ENCODE assay signal across 8 cellular contexts in the genomic region with DNA sequence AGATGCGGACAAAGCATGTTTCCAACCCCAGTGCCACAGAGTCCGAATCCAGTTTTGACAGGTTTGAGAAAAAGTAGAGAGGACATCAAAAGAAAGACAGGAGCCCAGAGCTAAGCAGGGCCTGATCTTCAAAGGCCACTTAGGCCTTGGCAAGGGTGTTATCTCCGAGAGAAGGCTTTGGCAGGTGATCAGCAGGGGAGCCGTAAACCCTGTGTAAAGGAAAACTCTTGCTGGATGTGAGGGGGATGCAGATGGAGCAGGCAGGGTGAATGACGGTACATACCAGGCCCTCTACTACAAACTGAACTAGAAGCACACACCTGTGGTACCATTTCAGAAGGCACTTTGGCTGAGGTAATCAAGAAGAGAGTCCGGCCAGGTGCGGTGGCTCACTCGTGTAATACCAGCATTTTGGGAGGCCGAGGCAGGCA. TPM values are rescaled to one million over a fixed set of nuclear protein-coding genes. Genes with fewer than 3 reads are reported as not detected.
DNase-seq lines count a peak whose midpoint lies in the region; ATAC-seq and TF ChIP-seq lines count a peak whose summit lies in the region.

No MANE protein-coding gene starts in this region.

- H3K4me3 ChIP-seq in BLaER1 = peak overlapping the region; percentile 95; the same call in 1 of the 2 replicates
- H3K4me3 ChIP-seq in mammary epithelial cell (replicated peaks in 1 of 3; ENCODE audit: insufficient read depth in 1 of 3, low read depth in 2 of 3, low read length in 3 of 3) = no peak overlapping the region

- H3K9me3 Mint-ChIP-seq in naive thymus-derived CD8-positive, alpha-beta T cell = peaks cover 0 to 3% (median 0%) of the 10 kb centered on the region in 9 donors

- peaks cover 22 to 35% (median 26%) of the 10 kb centered on the region in 3 donors for H3K36me3 Mint-ChIP-seq in naive thymus-derived CD8-positive, alpha-beta T cell

- 79% methylated on average over 7 of the region's 9 CpGs for WGBS in mammary epithelial cell (ENCODE audit: low coverage, missing lambda C conversion rate)

- in situ Hi-C loops in mammary epithelial cell (cut with MboI; ENCODE audit: low sequenced_read_pairs in 2 of 2) = no loop called here
- in situ Hi-C loops in G401 (cut with HindIII; ENCODE audit: low sequenced_read_pairs) = no loop called here

- H3K4me3 Mint-ChIP-seq in naive thymus-derived CD8-positive, alpha-beta T cell = peak overlapping the region; percentile 94 to 99 (median 98)

- peak overlapping the region; percentile 95 for H2AFZ ChIP-seq in mammary epithelial cell (ENCODE audit: low read depth, low read length)

- ATAC-seq in naive thymus-derived CD8-positive, alpha-beta T cell = no peak
- no peak for ATAC-seq in HG02840 (IDR thresholded peaks at IDR 0.05; ENCODE audit: low FRiP score, unreplicated experiment)

- H3K27me3 ChIP-seq in BLaER1 (no peaks in the 10 kb centered on the region), mammary epithelial cell (ENCODE audit: insufficient read depth, low read length) (no peaks in the 10 kb centered on the region)

- TF ChIP-seq CTCF in mammary epithelial cell (conservative IDR thresholded peaks at IDR 0.05 in 1 of 2, IDR thresholded peaks at IDR 0.05 in 1 of 2; ENCODE audit: extremely low read depth in 1 of 2, insufficient read depth in 1 of 2, low read depth in 1 of 2, low read length in 2 of 2) = no peak

- POLR2A ChIA-PET in naive thymus-derived CD8-positive, alpha-beta T cell (lab: Charles Lee) = interaction anchor here (0.7 to 4.4 kb wide), 11 partner anchors 8 to 196 kb away, joined by 3 to 60 read pairs (median 30); a partner anchor contains a TSS

- no peaks in the 10 kb centered on the region for H3K27me3 Mint-ChIP-seq in naive thymus-derived CD8-positive, alpha-beta T cell

- peaks cover 39% of the 10 kb centered on the region for H3K79me2 ChIP-seq in mammary epithelial cell (ENCODE audit: insufficient read depth, low read length)

- CTCF ChIA-PET in mammary epithelial cell (lab: Charles Lee; ENCODE audit: low non-redundant PET) = no interaction called here

- H3K9me3 ChIP-seq in BLaER1 (no peaks in the 10 kb centered on the region), KOPT-K1 (ENCODE audit: insufficient read depth, low read length, poor library complexity, severe bottlenecking) (no peaks in the 10 kb centered on the region), mammary epithelial cell (replicated peaks; ENCODE audit: insufficient read depth, low read length) (no peaks in the 10 kb centered on the region)

- peak overlapping the region; percentile 96 for H3K4me2 ChIP-seq in BLaER1
- peak overlapping the region; percentile 100 for H3K4me2 ChIP-seq in mammary epithelial cell (ENCODE audit: insufficient read depth, low read depth, low read length)

- H3K4me1 ChIP-seq in BLaER1 = peaks cover 35% of the 10 kb centered on the region
- H3K4me1 ChIP-seq in mammary epithelial cell (ENCODE audit: insufficient read depth, low read length) = peaks cover 27% of the 10 kb centered on the region

- no peak for DNase-seq in mammary epithelial cell
- no peak for DNase-seq in naive thymus-derived CD8-positive, alpha-beta T cell
- DNase-seq in GM19238 (ENCODE audit: insufficient read length, low spot score) = no peak
- no peak for DNase-seq in NCI-H2107 (lab: John Stamatoyannopoulos, UW)
- DNase-seq in G401 (ENCODE audit: low spot score) = no peak

- peak overlapping the region; percentile 100 for H3K27ac ChIP-seq in BLaER1
- peak overlapping the region; percentile 99 for H3K27ac ChIP-seq in KOPT-K1 (ENCODE audit: low read depth, low read length, poor library complexity, severe bottlenecking)
- no peak overlapping the region for H3K27ac ChIP-seq in mammary epithelial cell (ENCODE audit: insufficient read depth, low read depth, low read length)

- H4K20me1 ChIP-seq in BLaER1 = peaks cover 34% of the 10 kb centered on the region
- H4K20me1 ChIP-seq in mammary epithelial cell (ENCODE audit: insufficient read depth, low read length) = peaks cover 25% of the 10 kb centered on the region

- BruUV-seq in mammary epithelial cell (replicated peaks; lab: Mats Ljungman, UMichigan) = no TSS peak

- H3K27ac Mint-ChIP-seq in naive thymus-derived CD8-positive, alpha-beta T cell = peak overlapping the region; percentile 97 to 100 (median 99)

- peaks cover 25 to 45% (median 35%) of the 10 kb centered on the region in 4 donors for H3K4me1 Mint-ChIP-seq in naive thymus-derived CD8-positive, alpha-beta T cell

- dilution Hi-C loops in mammary epithelial cell (cut with HindIII; ENCODE audit: low sequenced_read_pairs) = no loop called here

- H3K36me3 ChIP-seq in BLaER1 (peaks cover 39% of the 10 kb centered on the region), KOPT-K1 (ENCODE audit: insufficient read depth, low read length) (peaks cover 28% of the 10 kb centered on the region), mammary epithelial cell (ENCODE audit: insufficient read depth, low read length) (peaks cover 14% of the 10 kb centered on the region)

- intact Hi-C loops in mammary epithelial cell (cut with micrococcal nuclease) = loop anchor here (5.0 kb wide), 1 partner anchor 172 kb away; no protein-coding TSS in a partner anchor

- H3K9ac ChIP-seq in BLaER1 (peak overlapping the region; percentile 97), mammary epithelial cell (ENCODE audit: insufficient read depth, low read length) (no peak overlapping the region)

RNA-seq across cellular contexts. Expression of a gene that starts 1.4 kb away (rescaled TPM):
- total RNA-seq in mammary epithelial cell = 100 to 1,000 TPM; 276 to 481 TPM
- 130 TPM for polyA plus RNA-seq in mammary epithelial cell
- 289 TPM for polyA minus RNA-seq in mammary epithelial cell
- 1,000 to 10,000 TPM; 1,803 to 1,897 TPM for total RNA-seq in naive thymus-derived CD8-positive, alpha-beta T cell
- 100 to 1,000 TPM in 2 of 3 donors, 10 to 100 TPM in 1; 97.0 to 120 (median 104) TPM for polyA plus RNA-seq in naive thymus-derived CD8-positive, alpha-beta T cell
- 55.8 and 108 TPM in 2 replicates for total RNA-seq in G401 (2014; rRNA removed; shearing (Covaris generic))

RNA-seq across cellular contexts. Expression of a gene that starts 56.0 kb away (rescaled TPM):
- under 1 TPM in 1 of 2 donors, not detected in 1; 0.33 TPM for total RNA-seq in mammary epithelial cell
- polyA plus RNA-seq in mammary epithelial cell = not detected
- not detected for polyA minus RNA-seq in mammary epithelial cell
- under 1 TPM in 1 of 2 experiments, not detected in 1; 0.99 TPM for total RNA-seq in naive thymus-derived CD8-positive, alpha-beta T cell
- polyA plus RNA-seq in naive thymus-derived CD8-positive, alpha-beta T cell = under 1 TPM in 2 of 3 donors, not detected in 1; 0.62 to 0.66 TPM
- not detected in 2 replicates for total RNA-seq in G401 (2014; rRNA removed; shearing (Covaris generic))
